Comparison of ENCODE assay signal across 8 cellular contexts in genomic region chr16:9099131-9099625, GRCh38. TPM values are rescaled to one million over a fixed set of nuclear protein-coding genes. Genes with fewer than 3 reads are reported as not detected.
DNase-seq lines count a peak whose midpoint lies in the region; ATAC-seq and TF ChIP-seq lines count a peak whose summit lies in the region.

No MANE protein-coding gene starts in this region.

- peak overlapping the region; percentile 67 for H3K27ac Mint-ChIP-seq in mesothelial cell of epicardium

- H3K27me3 Mint-ChIP-seq in mesothelial cell of epicardium (ENCODE audit: low read depth), result no peaks in the 10 kb centered on the region

- no peak overlapping the region for H3K4me3 Mint-ChIP-seq in mesothelial cell of epicardium

- peaks cover 73% of the 10 kb centered on the region for H3K4me1 Mint-ChIP-seq in mesothelial cell of epicardium

- TF ChIP-seq CTCF in mesothelial cell of epicardium (IDR thresholded peaks at IDR 0.05; ENCODE audit: unreplicated experiment), result no peak

- DNase-seq in EH (ENCODE audit: low read depth) (peak; percentile 34), mesothelial cell of epicardium (ENCODE audit: low spot score in 2 of 2, unreplicated experiment in 2 of 2) (no peak), NCI-H82 treated with DMSO at 0.1 percent for 48 hours (lab: John Stamatoyannopoulos, UW; ENCODE audit: unreplicated experiment) (no peak), dermis blood vessel endothelial cell (no peak)
- DNase-seq in activated T-cell treated with anti-CD3 and anti-CD28 coated beads, Interleukin-2, amount 50 U/mL, for 48 hours, result peak; percentile 50 to 54
- DNase-seq in central memory CD4-positive, alpha-beta T cell, result no peak
- no peak for DNase-seq in stimulated activated CD4-positive, alpha-beta T cell treated with anti-CD3 and anti-CD28 coated beads, Interleukin-4, amount 100 ng/mL, for 4 hours

- no peaks in the 10 kb centered on the region for H3K9me3 Mint-ChIP-seq in mesothelial cell of epicardium

- H3K36me3 Mint-ChIP-seq in mesothelial cell of epicardium, result peaks cover 51% of the 10 kb centered on the region

- ATAC-seq in HG02763 (IDR thresholded peaks at IDR 0.05; ENCODE audit: unreplicated experiment), result peak; percentile 36

RNA-seq across cellular contexts. Expression of gene HAPSTR1, which starts 7.7 kb away (rescaled TPM):
- 76.7 to 80.6 TPM (median 78.9 TPM) in 3 replicates for total RNA-seq in mesothelial cell of epicardium
- total RNA-seq in dermis blood vessel endothelial cell, result 70.1 and 81.4 TPM in 2 replicates

Comparison
In these comparisons a context has a peak if more than half of its experiments do, and no peak if none do; other contexts are left out.
1. DNase-seq: peak in EH (single experiment) and activated T-cell treated with anti-CD3 and anti-CD28 coated beads, Interleukin-2, amount 50 U/mL, for 48 hours (2 of 2); none in mesothelial cell of epicardium (0 of 2), central memory CD4-positive, alpha-beta T cell (single experiment), NCI-H82 treated with DMSO at 0.1 percent for 48 hours (single experiment), stimulated activated CD4-positive, alpha-beta T cell treated with anti-CD3 and anti-CD28 coated beads, Interleukin-4, amount 100 ng/mL, for 4 hours (0 of 2) and dermis blood vessel endothelial cell (single experiment).